8 cellular contexts compared by ENCODE assay signal in the genomic region with DNA sequence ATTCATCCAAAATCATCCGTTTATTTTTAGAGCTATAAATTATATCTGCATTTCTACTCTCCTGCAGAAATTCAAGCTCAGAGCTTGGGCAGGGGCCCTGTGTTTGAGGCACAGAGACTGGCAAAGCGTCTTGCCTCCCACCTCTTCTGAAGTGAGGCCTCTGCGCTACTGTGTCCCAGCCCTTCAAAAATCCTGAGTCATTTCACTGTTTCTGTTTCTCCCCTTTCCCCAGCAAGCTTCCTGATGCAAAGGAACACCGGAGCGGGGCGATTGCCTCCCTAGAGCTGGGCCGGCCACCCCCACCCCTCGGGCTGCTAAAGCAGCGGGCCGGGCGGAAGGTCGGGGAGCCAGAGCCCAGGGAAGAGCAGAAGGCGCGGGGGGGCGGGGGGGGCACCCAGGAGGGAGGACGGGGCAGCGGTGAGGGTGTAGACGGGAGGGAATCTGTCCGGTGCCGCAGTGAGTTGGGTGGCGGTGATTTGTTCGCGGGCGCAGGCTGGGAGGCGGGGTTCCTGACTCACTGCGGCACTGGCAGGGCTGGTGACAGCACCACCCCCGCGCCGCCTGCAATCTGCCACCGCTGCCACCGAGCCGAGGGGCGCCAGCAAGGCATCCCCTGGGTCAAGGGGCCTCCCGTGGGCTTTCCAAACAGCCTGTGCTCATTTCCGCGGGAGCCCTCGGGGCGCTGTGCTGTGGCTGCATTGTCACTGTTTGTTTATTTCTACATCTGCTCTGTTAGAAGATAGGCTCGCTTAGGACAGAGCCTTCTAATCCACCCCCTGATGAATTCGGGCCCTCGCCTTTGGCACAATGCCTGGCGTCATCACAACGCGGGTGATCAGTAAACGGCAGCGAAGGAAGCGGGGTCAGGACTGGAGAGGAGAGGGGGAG. TPM values are rescaled to one million over a fixed set of nuclear protein-coding genes. Genes with fewer than 3 reads are reported as not detected.
A peak's percentile ranks its signal among the peaks of the same experiment; 100 is the strongest.
DNase-seq lines count a peak whose midpoint lies in the region; ATAC-seq, FAIRE-seq and TF ChIP-seq lines count a peak whose summit lies in the region.

No MANE protein-coding gene starts in this region.

- H3K36me3 ChIP-seq in A673 (ENCODE audit: insufficient read depth, low read length, poor library complexity, severe bottlenecking), result no peaks in the 10 kb centered on the region

- peaks cover 10% of the 10 kb centered on the region for H3K27me3 Mint-ChIP-seq in brain

- peaks cover 0 to 7% (median 3%) of the 10 kb centered on the region in 5 experiments for H3K9me3 Mint-ChIP-seq in brain

- intact Hi-C loops in A673 (cut with micrococcal nuclease; ENCODE audit: unreplicated experiment), result no loop called here

- CTCF ChIA-PET in A673 (lab: Charles Lee) (no interaction called here), HEK293T (lab: Yijun Ruan, JAX) (no interaction called here)

- H3K4me1 ChIP-seq in A673 (ENCODE audit: insufficient read depth, low read length, poor library complexity, severe bottlenecking), result peaks cover 5% of the 10 kb centered on the region

- H3K27me3 ChIP-seq in A673 (replicated peaks; ENCODE audit: insufficient read depth, low read depth, low read length, poor library complexity), result no peaks in the 10 kb centered on the region

- H3K9me3 ChIP-seq in A673 (ENCODE audit: low read depth, low read length, poor library complexity, severe bottlenecking), result no peaks in the 10 kb centered on the region

- ATAC-seq in HG02798 (IDR thresholded peaks at IDR 0.05; ENCODE audit: poor library complexity, unreplicated experiment), result no peak

- H3K4me3 ChIP-seq in A673 (ENCODE audit: low read depth, low read length, poor library complexity, severe bottlenecking), result peak overlapping the region; percentile 47
- peak overlapping the region; percentile 16 to 42 (median 26) for H3K4me3 ChIP-seq in skin epidermis

- 0 out of 2 replicates have a peak, but pooled peaks have one; percentile 16 for TF ChIP-seq CTCF in A673 (conservative IDR thresholded peaks at IDR 0.05; ENCODE audit: low read depth, low read length)
- no peak for TF ChIP-seq CTCF in brain (conservative IDR thresholded peaks at IDR 0.05)

- DNase-seq in A673 (ENCODE audit: low spot score) (peak; percentile 69), HEK293T (ENCODE audit: extremely low spot score) (peak; percentile 10), RKO (ENCODE audit: low spot score) (peak; percentile 88), inferior parietal cortex (ENCODE audit: extremely low spot score) (peak; percentile 39), GM19239 (ENCODE audit: insufficient read length, low spot score) (no peak)

- no peak overlapping the region for H3K27ac ChIP-seq in A673 (ENCODE audit: low read depth, low read length, poor library complexity, severe bottlenecking)
- H3K27ac ChIP-seq in skin epidermis, result peak overlapping the region in 2 of 21 experiments; percentile 37 to 45

- POLR2A ChIA-PET in A673 (lab: Charles Lee; ENCODE audit: low non-redundant PET) (no interaction called here), HEK293T (lab: Yijun Ruan, JAX) (no interaction called here)

- H3K4me1 Mint-ChIP-seq in brain, result peaks cover 15% of the 10 kb centered on the region

- H3K27ac Mint-ChIP-seq in brain, result peak overlapping the region; percentile 12 to 89 (median 83)

- H3K4me3 Mint-ChIP-seq in brain, result peak overlapping the region; percentile 80 to 86 (median 82)

- no peaks in the 10 kb centered on the region for H3K36me3 Mint-ChIP-seq in brain

- FAIRE-seq in GM19239 (lab: Jason Lieb, UNC), result no peak

- BruUV-seq in A673 (replicated peaks; lab: Mats Ljungman, UMichigan), result no TSS peak

TF ChIP-seq in HEK293T, 16 proteins besides CTCF, POLR2A, EP300 and RAD21:
- TF ChIP-seq FOXK2 (IDR thresholded peaks at IDR 0.05) (no peak), L3MBTL2 (conservative IDR thresholded peaks at IDR 0.05) (no peak), ARNT (IDR thresholded peaks at IDR 0.05) (no peak), ELF4 (IDR thresholded peaks at IDR 0.05) (no peak), LEF1 (IDR thresholded peaks at IDR 0.05; ENCODE audit: borderline replicate concordance) (no peak), NFRKB (IDR thresholded peaks at IDR 0.05) (no peak), BHLHE40 (IDR thresholded peaks at IDR 0.05; ENCODE audit: borderline replicate concordance) (no peak), FOXA1 (IDR thresholded peaks at IDR 0.05) (no peak), TARDBP (IDR thresholded peaks at IDR 0.05) (no peak), SP1 (IDR thresholded peaks at IDR 0.05) (no peak), SUZ12 (IDR thresholded peaks at IDR 0.05) (no peak), CTBP1 (IDR thresholded peaks at IDR 0.05; ENCODE audit: borderline replicate concordance) (no peak), FOXM1 (IDR thresholded peaks at IDR 0.05; ENCODE audit: borderline replicate concordance) (no peak), ZNF384 (IDR thresholded peaks at IDR 0.05) (no peak), HDGF (IDR thresholded peaks at IDR 0.05; ENCODE audit: borderline replicate concordance) (no peak)
- TF ChIP-seq, protein P1, sequence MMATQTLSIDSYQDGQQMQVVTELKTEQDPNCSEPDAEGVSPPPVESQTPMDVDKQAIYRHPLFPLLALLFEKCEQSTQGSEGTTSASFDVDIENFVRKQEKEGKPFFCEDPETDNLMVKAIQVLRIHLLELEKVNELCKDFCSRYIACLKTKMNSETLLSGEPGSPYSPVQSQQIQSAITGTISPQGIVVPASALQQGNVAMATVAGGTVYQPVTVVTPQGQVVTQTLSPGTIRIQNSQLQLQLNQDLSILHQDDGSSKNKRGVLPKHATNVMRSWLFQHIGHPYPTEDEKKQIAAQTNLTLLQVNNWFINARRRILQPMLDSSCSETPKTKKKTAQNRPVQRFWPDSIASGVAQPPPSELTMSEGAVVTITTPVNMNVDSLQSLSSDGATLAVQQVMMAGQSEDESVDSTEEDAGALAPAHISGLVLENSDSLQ (IDR thresholded peaks at IDR 0.05), result no peak

RNA-seq across cellular contexts. Expression of a gene that starts 46.5 kb away (rescaled TPM):
- 5.0 and 5.8 TPM in 2 replicates for total RNA-seq in A673 (2021)
- 237 TPM for polyA plus RNA-seq in brain (ENCODE audit: insufficient read depth, low read depth, low replicate concordance)
